In genomic region chr10:69807122-69807521, GRCh38 we compare ENCODE assay signal across 1 cellular context.
TF ChIP-seq lines count a peak whose summit lies in the region.

No MANE protein-coding gene starts in this region.

TF ChIP-seq in HCT116, 20 proteins besides CTCF, POLR2A, EP300 and RAD21 (continued from another document):
- TF ChIP-seq ZBTB33 (IDR thresholded peaks at IDR 0.05; ENCODE audit: extremely low read depth, insufficient replicate concordance, low read length): no peak
- TF ChIP-seq SRF (IDR thresholded peaks at IDR 0.05; ENCODE audit: low read depth): no peak
